In the genomic region with DNA sequence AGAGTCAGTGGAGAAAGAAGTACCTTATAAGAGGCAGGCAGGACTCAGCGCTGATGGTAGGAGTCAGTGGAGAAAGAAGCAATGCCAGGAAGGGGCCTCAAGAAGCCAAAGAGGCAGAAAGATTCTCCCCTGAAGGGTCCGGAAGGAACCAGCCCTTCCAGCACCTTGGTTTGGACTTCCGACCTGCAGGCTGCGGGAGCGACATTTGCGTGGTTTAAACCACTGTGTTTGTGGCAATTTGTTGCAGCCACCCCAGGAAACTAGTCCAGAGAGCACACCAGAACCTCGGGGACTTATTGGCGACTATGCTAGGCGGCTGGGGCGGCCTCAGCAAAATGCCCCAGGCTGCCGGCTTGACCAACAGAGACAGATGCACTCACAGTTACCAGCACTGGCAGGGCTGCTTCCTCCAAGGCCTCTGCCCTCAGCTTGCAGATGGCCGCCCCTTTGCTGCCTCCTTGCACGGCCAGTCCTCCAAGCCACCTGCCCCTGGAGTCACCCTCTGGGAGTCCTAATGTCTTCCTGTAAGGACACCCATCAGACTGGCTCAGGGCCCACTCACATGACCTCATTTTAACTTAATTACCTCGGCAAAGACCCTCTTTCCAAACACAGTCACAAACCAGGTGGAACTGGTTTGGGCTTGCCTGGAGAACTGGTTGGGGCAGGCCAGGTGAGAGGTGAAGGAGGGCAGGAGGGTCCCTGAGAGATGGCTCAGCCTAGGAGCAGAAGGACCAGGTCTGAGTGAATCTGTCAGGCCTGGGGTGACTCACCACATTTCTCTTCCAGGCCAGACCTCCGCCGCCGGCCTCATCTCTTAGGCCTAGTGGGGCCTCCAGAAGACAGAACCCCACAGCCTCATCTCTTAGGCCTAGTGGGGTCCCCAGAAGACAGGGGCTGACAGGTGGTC, we compare ENCODE assay signal across 9 cellular contexts. TPM values are rescaled to one million over a fixed set of nuclear protein-coding genes. Genes with fewer than 3 reads are reported as not detected.
DNase-seq lines count a peak whose midpoint lies in the region; ATAC-seq and TF ChIP-seq lines count a peak whose summit lies in the region.
"Had no signal": no experiment of that assay in that cellular context is flagged by ENCODE, and none has a peak within 500 bp of the region (broad histone marks: within the 10 kb centered on the region; RNA-seq: fewer than 3 reads in every experiment).

No MANE protein-coding gene starts in this region.

- H3K27me3 Mint-ChIP-seq in activated T-cell treated with anti-CD3 and anti-CD28 coated beads, Interleukin-2, amount 50 U/mL, for 24 hours = peaks cover 9% of the 10 kb centered on the region
- peaks cover 1% of the 10 kb centered on the region for H3K27me3 Mint-ChIP-seq in activated T-cell treated with anti-CD3 and anti-CD28 coated beads, Interleukin-2, amount 50 U/mL, for 4 hours (ENCODE audit: low read depth)

- ATAC-seq in activated T-cell treated with anti-CD3 and anti-CD28 coated beads, Interleukin-2, amount 50 U/mL, for 4 hours = no peak
- ATAC-seq in RWPE2 (ENCODE audit: low read depth) = peak; percentile 45

- H3K36me3 ChIP-seq in RWPE2 (ENCODE audit: low read depth) (no peaks in the 10 kb centered on the region), tibial artery (no peaks in the 10 kb centered on the region)

- H3K9me3 ChIP-seq in RWPE2 (ENCODE audit: severe bottlenecking) (no peaks in the 10 kb centered on the region), tibial artery (no peaks in the 10 kb centered on the region)

- DNase-seq in activated T-cell treated with anti-CD3 and anti-CD28 coated beads, Interleukin-2, amount 50 U/mL, for 24 hours = peak; percentile 30
- DNase-seq in activated T-cell treated with anti-CD3 and anti-CD28 coated beads, Interleukin-2, amount 50 U/mL, for 4 hours = no peak
- DNase-seq in RWPE2 (ENCODE audit: low spot score) (no peak), islet precursor cell (peak; percentile 97), tibial artery (peak in 1 of 2 donors; percentile 65), DMS 273 treated with DMSO at 0.1 percent for 48 hours (lab: John Stamatoyannopoulos, UW) (no peak), GM13976 (ENCODE audit: low spot score) (no peak), AG08396 (ENCODE audit: low spot score) (no peak)
- DNase-seq: NCI-H1930 had no signal

- H3K4me3 ChIP-seq in RWPE2 (ENCODE audit: severe bottlenecking) (no peak overlapping the region), tibial artery (no peak overlapping the region)

- H3K27ac ChIP-seq in RWPE2 (ENCODE audit: poor library complexity, severe bottlenecking) (peak overlapping the region; percentile 99), tibial artery (peak overlapping the region; percentile 82 to 90)

- intact Hi-C loops in tibial artery (cut with DNase I; ENCODE audit: low total_unique reads) = loop anchor here (5.0 kb wide), 1 partner anchor 646 kb away; no protein-coding TSS in a partner anchor

- peak overlapping the region; percentile 78 for H3K27ac Mint-ChIP-seq in activated T-cell treated with anti-CD3 and anti-CD28 coated beads, Interleukin-2, amount 50 U/mL, for 24 hours

- H3K9me3 Mint-ChIP-seq in activated T-cell treated with anti-CD3 and anti-CD28 coated beads, Interleukin-2, amount 50 U/mL, for 24 hours = no peaks in the 10 kb centered on the region
- no peaks in the 10 kb centered on the region for H3K9me3 Mint-ChIP-seq in activated T-cell treated with anti-CD3 and anti-CD28 coated beads, Interleukin-2, amount 50 U/mL, for 4 hours

- H3K27me3 ChIP-seq in RWPE2 (ENCODE audit: insufficient read depth, poor library complexity, severe bottlenecking) = no peaks in the 10 kb centered on the region
- no peaks in the 10 kb centered on the region for H3K27me3 ChIP-seq in tibial artery

- H3K4me1 ChIP-seq in RWPE2 (ENCODE audit: insufficient read depth, poor library complexity, severe bottlenecking) = peaks cover 67% of the 10 kb centered on the region
- H3K4me1 ChIP-seq in tibial artery = peaks cover 6 to 98% (median 70%) of the 10 kb centered on the region in 4 donors

- peaks cover 43% of the 10 kb centered on the region for H3K4me1 Mint-ChIP-seq in activated T-cell treated with anti-CD3 and anti-CD28 coated beads, Interleukin-2, amount 50 U/mL, for 24 hours (ENCODE audit: low read depth)
- peaks cover 20% of the 10 kb centered on the region for H3K4me1 Mint-ChIP-seq in activated T-cell treated with anti-CD3 and anti-CD28 coated beads, Interleukin-2, amount 50 U/mL, for 4 hours (ENCODE audit: low read depth)

- in situ Hi-C loops in GM13976 (cut with MboI; ENCODE audit: low sequenced_read_pairs, unreplicated experiment) = no loop called here

- TF ChIP-seq CTCF in RWPE2 (IDR thresholded peaks at IDR 0.05; ENCODE audit: poor library complexity, severe bottlenecking) = no peak
- TF ChIP-seq CTCF in tibial artery (IDR thresholded peaks at IDR 0.05) = no peak
- TF ChIP-seq CTCF in GM13976 (IDR thresholded peaks at IDR 0.05; ENCODE audit: borderline replicate concordance, control extremely low read depth, extremely low read depth, insufficient read depth, missing control alignments) = no peak

- no peaks in the 10 kb centered on the region for H3K36me3 Mint-ChIP-seq in activated T-cell treated with anti-CD3 and anti-CD28 coated beads, Interleukin-2, amount 50 U/mL, for 24 hours (ENCODE audit: low read depth)
- no peaks in the 10 kb centered on the region for H3K36me3 Mint-ChIP-seq in activated T-cell treated with anti-CD3 and anti-CD28 coated beads, Interleukin-2, amount 50 U/mL, for 4 hours (ENCODE audit: insufficient read depth)

- no peak overlapping the region for H3K4me3 Mint-ChIP-seq in activated T-cell treated with anti-CD3 and anti-CD28 coated beads, Interleukin-2, amount 50 U/mL, for 24 hours
- H3K4me3 Mint-ChIP-seq in activated T-cell treated with anti-CD3 and anti-CD28 coated beads, Interleukin-2, amount 50 U/mL, for 4 hours = no peak overlapping the region

RNA-seq across cellular contexts. Expression of a gene that starts 26.1 kb away (rescaled TPM):
- not detected for total RNA-seq in activated T-cell treated with anti-CD3 and anti-CD28 coated beads, Interleukin-2, amount 50 U/mL, for 4 hours

RNA-seq across cellular contexts. Expression of a gene that starts 51.5 kb away (rescaled TPM):
- not detected for total RNA-seq in activated T-cell treated with anti-CD3 and anti-CD28 coated beads, Interleukin-2, amount 50 U/mL, for 4 hours

Comparison
In these comparisons a context has a peak if more than half of its experiments do, and no peak if none do; other contexts are left out.
1. DNase-seq: peak in activated T-cell treated with anti-CD3 and anti-CD28 coated beads, Interleukin-2, amount 50 U/mL, for 24 hours (single experiment) and islet precursor cell (single experiment); none in activated T-cell treated with anti-CD3 and anti-CD28 coated beads, Interleukin-2, amount 50 U/mL, for 4 hours (single experiment), RWPE2 (single experiment), DMS 273 treated with DMSO at 0.1 percent for 48 hours (single experiment), GM13976 (single experiment) and AG08396 (single experiment).